8 cellular contexts compared by ENCODE assay signal in genomic region chr10:123614888-123615287, GRCh38. TPM values are rescaled to one million over a fixed set of nuclear protein-coding genes. Genes with fewer than 3 reads are reported as not detected.
DNase-seq lines count a peak whose midpoint lies in the region; ATAC-seq and TF ChIP-seq lines count a peak whose summit lies in the region.

No MANE protein-coding gene starts in this region.

- H3K9ac ChIP-seq in MM.1S (ENCODE audit: low read length), result no peak overlapping the region

- no peak overlapping the region for H3K27ac ChIP-seq in MM.1S (ENCODE audit: low read length)
- no peak overlapping the region for H3K27ac ChIP-seq in left ventricle myocardium inferior (replicated peaks)

- H3K4me1 ChIP-seq in MM.1S (ENCODE audit: low read length) (no peaks in the 10 kb centered on the region), left ventricle myocardium inferior (no peaks in the 10 kb centered on the region)

- no peak overlapping the region for H3K4me3 Mint-ChIP-seq in activated T-helper 1 cell treated with anti-CD3 and anti-CD28 coated beads, Interleukin-12 subunit alpha, Interleukin-12 subunit beta, Interleukin-2, Interleukin-4 antibody, amounts not matched to agents 30 ng/mL and 10 ng/mL and 1 ng/mL, durations not matched to agents 14 hours and 24 hours and 36 hours
- H3K4me3 Mint-ChIP-seq in osteocyte (ENCODE audit: unreplicated experiment), result no peak overlapping the region

- H3F3A ChIP-seq in MM.1S (ENCODE audit: insufficient read depth, low read length), result no peaks in the 10 kb centered on the region

- no peaks in the 10 kb centered on the region for H3K27me3 ChIP-seq in MM.1S (replicated peaks; ENCODE audit: insufficient read depth, low read length)
- H3K27me3 ChIP-seq in left ventricle myocardium inferior (ENCODE audit: low read depth), result peaks cover 48% of the 10 kb centered on the region

- intact Hi-C loops in activated T-helper 1 cell treated with anti-CD3 and anti-CD28 coated beads, Interleukin-12 subunit alpha, Interleukin-12 subunit beta, Interleukin-2, Interleukin-4 antibody, amounts not matched to agents 30 ng/mL and 10 ng/mL and 1 ng/mL, durations not matched to agents 14 hours and 24 hours and 36 hours (cut with micrococcal nuclease), result no loop called here
- intact Hi-C loops in left ventricle myocardium inferior (cut with micrococcal nuclease), result no loop called here

- H2AFZ ChIP-seq in MM.1S (ENCODE audit: low read length), result no peak overlapping the region

- no peaks in the 10 kb centered on the region for H3K9me2 ChIP-seq in MM.1S (replicated peaks; ENCODE audit: insufficient read depth, low read length)

- no peaks in the 10 kb centered on the region for H4K20me1 ChIP-seq in MM.1S (ENCODE audit: insufficient read depth, low read length)

- DNase-seq in Daoy (ENCODE audit: low read depth) (peak; percentile 57), MM.1S (peak; percentile 61), left ventricle myocardium inferior (peak; percentile 46), osteocyte (ENCODE audit: extremely low spot score, unreplicated experiment) (no peak)
- peak; percentile 22 for DNase-seq in activated T-helper 1 cell treated with anti-CD3 and anti-CD28 coated beads, Interleukin-12 subunit alpha, Interleukin-12 subunit beta, Interleukin-2, Interleukin-4 antibody, amounts not matched to agents 30 ng/mL and 10 ng/mL and 1 ng/mL, durations not matched to agents 14 hours and 24 hours and 36 hours (ENCODE audit: low spot score)
- DNase-seq in stimulated activated CD4-positive, alpha-beta T cell treated with anti-CD3 and anti-CD28 coated beads, Interleukin-12 subunit alpha, Interleukin-12 subunit beta, amount 100 ng/mL, for 48 hours (ENCODE audit: low read depth in 2 of 3, low spot score in 1 of 3), result peak; percentile 1 to 30 (median 13)

- H3K9me3 Mint-ChIP-seq in activated T-helper 1 cell treated with anti-CD3 and anti-CD28 coated beads, Interleukin-12 subunit alpha, Interleukin-12 subunit beta, Interleukin-2, Interleukin-4 antibody, amounts not matched to agents 30 ng/mL and 10 ng/mL and 1 ng/mL, durations not matched to agents 14 hours and 24 hours and 36 hours, result no peaks in the 10 kb centered on the region
- H3K9me3 Mint-ChIP-seq in osteocyte (ENCODE audit: unreplicated experiment), result peaks cover 8% of the 10 kb centered on the region

- no peak overlapping the region for H3K4me3 ChIP-seq in MM.1S (ENCODE audit: low read length)
- no peak overlapping the region for H3K4me3 ChIP-seq in left ventricle myocardium inferior

- ATAC-seq in GM21390 (IDR thresholded peaks at IDR 0.05; ENCODE audit: unreplicated experiment) (no peak), HG03571 (IDR thresholded peaks at IDR 0.05; ENCODE audit: unreplicated experiment) (no peak)

- TF ChIP-seq CTCF in MM.1S (IDR thresholded peaks at IDR 0.05; ENCODE audit: low read length), result no peak
- no peak for TF ChIP-seq CTCF in left ventricle myocardium inferior (IDR thresholded peaks at IDR 0.05; ENCODE audit: borderline replicate concordance)
- TF ChIP-seq CTCF in osteocyte (IDR thresholded peaks at IDR 0.05), result no peak

- H3K36me3 ChIP-seq in MM.1S (replicated peaks; ENCODE audit: insufficient read depth, low read length) (no peaks in the 10 kb centered on the region), left ventricle myocardium inferior (no peaks in the 10 kb centered on the region)

- no peaks in the 10 kb centered on the region for H3K27me3 Mint-ChIP-seq in activated T-helper 1 cell treated with anti-CD3 and anti-CD28 coated beads, Interleukin-12 subunit alpha, Interleukin-12 subunit beta, Interleukin-2, Interleukin-4 antibody, amounts not matched to agents 30 ng/mL and 10 ng/mL and 1 ng/mL, durations not matched to agents 14 hours and 24 hours and 36 hours (ENCODE audit: insufficient read depth)
- no peaks in the 10 kb centered on the region for H3K27me3 Mint-ChIP-seq in osteocyte (ENCODE audit: unreplicated experiment)

- H3K4me1 Mint-ChIP-seq in activated T-helper 1 cell treated with anti-CD3 and anti-CD28 coated beads, Interleukin-12 subunit alpha, Interleukin-12 subunit beta, Interleukin-2, Interleukin-4 antibody, amounts not matched to agents 30 ng/mL and 10 ng/mL and 1 ng/mL, durations not matched to agents 14 hours and 24 hours and 36 hours (ENCODE audit: low read depth), result no peaks in the 10 kb centered on the region
- H3K4me1 Mint-ChIP-seq in osteocyte (ENCODE audit: unreplicated experiment), result no peaks in the 10 kb centered on the region

- no peaks in the 10 kb centered on the region for H3K79me2 ChIP-seq in MM.1S (ENCODE audit: low read length)

- no peak overlapping the region for H3K4me2 ChIP-seq in MM.1S (ENCODE audit: low read depth, low read length)

- no peaks in the 10 kb centered on the region for H3K36me3 Mint-ChIP-seq in activated T-helper 1 cell treated with anti-CD3 and anti-CD28 coated beads, Interleukin-12 subunit alpha, Interleukin-12 subunit beta, Interleukin-2, Interleukin-4 antibody, amounts not matched to agents 30 ng/mL and 10 ng/mL and 1 ng/mL, durations not matched to agents 14 hours and 24 hours and 36 hours (ENCODE audit: low read depth)
- H3K36me3 Mint-ChIP-seq in osteocyte (ENCODE audit: unreplicated experiment), result no peaks in the 10 kb centered on the region

- H3K27ac Mint-ChIP-seq in activated T-helper 1 cell treated with anti-CD3 and anti-CD28 coated beads, Interleukin-12 subunit alpha, Interleukin-12 subunit beta, Interleukin-2, Interleukin-4 antibody, amounts not matched to agents 30 ng/mL and 10 ng/mL and 1 ng/mL, durations not matched to agents 14 hours and 24 hours and 36 hours, result no peak overlapping the region
- no peak overlapping the region for H3K27ac Mint-ChIP-seq in osteocyte (ENCODE audit: unreplicated experiment)

- H3K9me3 ChIP-seq in MM.1S (replicated peaks; ENCODE audit: insufficient read depth, low read length), result no peaks in the 10 kb centered on the region
- no peaks in the 10 kb centered on the region for H3K9me3 ChIP-seq in left ventricle myocardium inferior (replicated peaks)

RNA-seq across cellular contexts. Expression of gene GPR26, which starts 51.3 kb away (rescaled TPM):
- total RNA-seq in Daoy (2014; rRNA removed; shearing (Covaris generic)), result 0.11 TPM in 1 of 2 replicates, not detected in the other
- not detected in 2 replicates for total RNA-seq in activated T-helper 1 cell treated with anti-CD3 and anti-CD28 coated beads, Interleukin-12 subunit alpha, Interleukin-12 subunit beta, Interleukin-2, Interleukin-4 antibody, amounts not matched to agents 30 ng/mL and 10 ng/mL and 1 ng/mL, durations not matched to agents 14 hours and 24 hours and 36 hours
- total RNA-seq in left ventricle myocardium inferior, result not detected
- not detected in 2 replicates for total RNA-seq in osteocyte
